In the genomic region with DNA sequence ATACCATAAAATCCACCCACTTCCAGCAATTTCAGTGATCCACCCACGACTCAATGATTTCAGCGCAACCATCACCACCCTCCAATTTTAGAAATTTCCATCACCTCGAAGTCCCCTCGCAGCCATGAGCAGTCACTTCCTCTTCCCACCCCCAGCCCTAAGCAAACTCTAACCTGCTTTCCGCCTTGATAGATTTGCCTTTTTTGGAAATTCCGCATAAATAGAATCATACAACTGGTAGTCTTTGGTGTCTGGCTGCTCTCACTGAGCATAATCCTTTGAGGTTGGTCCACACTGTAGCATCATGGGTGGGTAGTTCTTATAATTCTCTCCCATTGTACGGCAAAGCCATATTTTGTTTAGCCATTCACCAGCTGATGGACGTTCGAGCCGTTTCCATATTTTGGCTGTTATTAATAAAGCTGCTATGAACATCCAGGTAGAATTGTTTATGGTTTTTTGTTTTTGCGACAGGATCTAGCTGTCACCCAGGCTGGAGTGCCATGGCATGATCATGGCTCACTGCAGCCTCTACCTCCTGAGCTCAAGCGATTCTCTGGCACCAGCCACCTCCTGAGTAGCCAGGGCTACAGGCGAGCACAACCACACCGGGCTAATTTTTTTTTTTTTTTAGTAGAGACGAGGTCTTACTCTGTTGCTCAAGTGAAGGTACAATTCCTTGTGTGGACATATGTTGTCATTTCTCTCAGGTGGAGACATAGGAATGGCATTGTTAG, we compare ENCODE assay signal across 9 cellular contexts. TPM values are rescaled to one million over a fixed set of nuclear protein-coding genes. Genes with fewer than 3 reads are reported as not detected.
DNase-seq lines count a peak whose midpoint lies in the region; ATAC-seq and TF ChIP-seq lines count a peak whose summit lies in the region.
"Had no signal": no experiment of that assay in that cellular context is flagged by ENCODE, and none has a peak within 500 bp of the region (broad histone marks: within the 10 kb centered on the region; RNA-seq: fewer than 3 reads in every experiment).

No MANE protein-coding gene starts in this region.

- H3K27ac Mint-ChIP-seq in Caco-2 (ENCODE audit: unreplicated experiment): no peak overlapping the region

- POLR2A ChIA-PET in Caco-2 (lab: Charles Lee): no interaction called here

- no TSS peak for BruUV-seq in Caco-2 (replicated peaks; lab: Mats Ljungman, UMichigan)

- no peaks in the 10 kb centered on the region for H3K27me3 ChIP-seq in Caco-2 (replicated peaks; ENCODE audit: control insufficient read depth, insufficient read depth, low read length)
- H3K27me3 ChIP-seq: adrenal gland had no signal

- no peaks in the 10 kb centered on the region for H3K4me1 ChIP-seq in Caco-2

- no peaks in the 10 kb centered on the region; the same call in 1 of the 2 replicates for H3K36me3 ChIP-seq in Caco-2 (ENCODE audit: control insufficient read depth, insufficient read depth, low read length)
- H3K36me3 ChIP-seq: adrenal gland had no signal

- ATAC-seq in HG03095 (IDR thresholded peaks at IDR 0.05; ENCODE audit: unreplicated experiment) (peak; percentile 43), HG03135 (IDR thresholded peaks at IDR 0.05; ENCODE audit: unreplicated experiment) (no peak)

- H3K4me3 ChIP-seq in Caco-2 (ENCODE audit: low read depth, low read length): no peak overlapping the region
- H3K4me3 ChIP-seq: adrenal gland had no signal

- intact Hi-C loops in Caco-2 (cut with micrococcal nuclease; ENCODE audit: unreplicated experiment): no loop called here

- peak; percentile 1 for DNase-seq in Ammon's horn (ENCODE audit: low spot score)
- DNase-seq in activated CD4-positive, alpha-beta T cell treated with anti-CD3 and anti-CD28 coated beads for 48 hours: peak; percentile 74
- peak; percentile 30 for DNase-seq in mesenteric fat pad (ENCODE audit: low spot score)
- no peak for DNase-seq in cortex of kidney (lab: John Stamatoyannopoulos, UW)
- DNase-seq in effector CD8-positive, alpha-beta T cell (lab: John Stamatoyannopoulos, UW): no peak
- DNase-seq in Caco-2: no peak

- peaks cover 5% of the 10 kb centered on the region; the same call in 1 of the 2 replicates for H3K9me3 ChIP-seq in Caco-2
- H3K9me3 ChIP-seq: adrenal gland had no signal

- CTCF ChIA-PET in Caco-2 (lab: Charles Lee): interaction anchor here (0.6 kb wide), 1 partner anchor 40 kb away, joined by 5 read pairs; no protein-coding TSS in a partner anchor

- peaks cover 12% of the 10 kb centered on the region for H3K9me3 Mint-ChIP-seq in Caco-2 (ENCODE audit: unreplicated experiment)

- H3K27me3 Mint-ChIP-seq in Caco-2 (ENCODE audit: insufficient read depth, unreplicated experiment): no peaks in the 10 kb centered on the region

- TF ChIP-seq CTCF in Caco-2 (IDR thresholded peaks at IDR 0.05; ENCODE audit: insufficient read depth in 1 of 2, low read depth in 1 of 2, low read length in 1 of 2, severe bottlenecking in 1 of 2, unreplicated experiment in 1 of 2): no peak

- H3K4me3 Mint-ChIP-seq in Caco-2 (ENCODE audit: unreplicated experiment): no peak overlapping the region

- no peaks in the 10 kb centered on the region for H3K4me1 Mint-ChIP-seq in Caco-2 (ENCODE audit: low read depth, unreplicated experiment)

- no peaks in the 10 kb centered on the region for H3K36me3 Mint-ChIP-seq in Caco-2 (ENCODE audit: insufficient read depth, unreplicated experiment)

RNA-seq across cellular contexts. Expression of a gene that starts 16.0 kb away (rescaled TPM):
- total RNA-seq in mesenteric fat pad (124 TPM), Caco-2 (2022) (39.6 and 41.1 TPM in 2 replicates)

RNA-seq across cellular contexts. Expression of a gene that starts 36.0 kb away (rescaled TPM):
- total RNA-seq in mesenteric fat pad: not detected
- not detected in 2 replicates for total RNA-seq in Caco-2 (2022)
- total RNA-seq: adrenal gland had no signal

RNA-seq across cellular contexts. Expression of a gene that starts 58.2 kb away (rescaled TPM):
- total RNA-seq in mesenteric fat pad (36.5 TPM), Caco-2 (2022) (38.1 and 43.3 TPM in 2 replicates)

RNA-seq across cellular contexts. Expression of a gene that starts 58.4 kb away (rescaled TPM):
- total RNA-seq in mesenteric fat pad: 12.5 TPM
- total RNA-seq in Caco-2 (2022): 31.6 and 35.7 TPM in 2 replicates

Comparison
In these comparisons a context has a peak if more than half of its experiments do, and no peak if none do; other contexts are left out.
1. DNase-seq: peak in Ammon's horn (single experiment), activated CD4-positive, alpha-beta T cell treated with anti-CD3 and anti-CD28 coated beads for 48 hours (single experiment) and mesenteric fat pad (single experiment); none in cortex of kidney (single experiment), effector CD8-positive, alpha-beta T cell (single experiment) and Caco-2 (0 of 2).